ENCODE assay signal across 35 cellular contexts in genomic region chr17:45693792-45694191, GRCh38.
"Had no signal": no experiment of that assay in that cellular context is flagged by ENCODE, and none has a peak within 500 bp of the region (broad histone marks: within the 10 kb centered on the region; RNA-seq: fewer than 3 reads in every experiment).

No MANE protein-coding gene starts in this region.

- H3K36me3 ChIP-seq: MG63 had no signal

- H3K4me3 ChIP-seq: MG63 had no signal

- DNase-seq: Karpas-422, Kasumi-1, MG63, MM.1S, MV-4-11, NCI-H1048, NCI-H1092, NCI-H1092 treated with DMSO at 0.1 percent for 48 hours, NCI-H1105, NCI-H1105 treated with DMSO at 0.1 percent for 48 hours, NCI-H1417, NCI-H1417 treated with DMSO at 0.1 percent for 48 hours, NCI-H1436, NCI-H1436 treated with DMSO at 0.1 percent for 48 hours, NCI-H146, NCI-H1694, NCI-H1694 treated with DMSO at 0.1 percent for 48 hours, NCI-H187, NCI-H187 treated with DMSO at 0.1 percent for 48 hours, NCI-H1930, NCI-H2029, NCI-H2029 treated with DMSO at 0.1 percent for 48 hours, NCI-H2081, NCI-H2081 treated with DMSO at 0.1 percent for 48 hours, NCI-H2107, NCI-H2171, NCI-H2171 treated with DMSO at 0.1 percent for 48 hours, NCI-H2227 treated with DMSO at 0.1 percent for 48 hours, NCI-H226, NCI-H345, NCI-H446, NCI-H446 treated with DMSO at 0.1 percent for 48 hours, NCI-H510A, NCI-H510A treated with DMSO at 0.1 percent for 48 hours, NCI-H524 had no signal

- H3K9me3 ChIP-seq: MG63 had no signal
